ENCODE assay signal across 16 cellular contexts in genomic region chr7:104127204-104127603, GRCh38.
DNase-seq lines count a peak whose midpoint lies in the region; TF ChIP-seq lines count a peak whose summit lies in the region.
"Had no signal": no experiment of that assay in that cellular context is flagged by ENCODE, and none has a peak within 500 bp of the region (broad histone marks: within the 10 kb centered on the region; RNA-seq: fewer than 3 reads in every experiment).

No MANE protein-coding gene starts in this region.

- in situ Hi-C loops in G401 (cut with HindIII; ENCODE audit: low sequenced_read_pairs): no loop called here

- H3K4me3 ChIP-seq in Peyer's patch: no peak overlapping the region
- H3K4me3 ChIP-seq: HAP-1, SK-N-MC had no signal

- H3K4me1 ChIP-seq in Peyer's patch: no peaks in the 10 kb centered on the region
- H3K4me1 ChIP-seq: HAP-1 had no signal

- DNase-seq in G401 (ENCODE audit: low spot score): peak; percentile 43
- DNase-seq in NCI-H2171 (lab: John Stamatoyannopoulos, UW): peak; percentile 53
- peak; percentile 31 for DNase-seq in cerebellar cortex (ENCODE audit: low spot score)
- no peak for DNase-seq in Peyer's patch
- no peak for DNase-seq in activated CD4-positive, CD25-positive, alpha-beta regulatory T cell treated with anti-CD3 and anti-CD28 coated beads, Interleukin-2, amount 50 U/mL, for 72 hours
- DNase-seq in SIG-M5 treated with dmso at 0.1 percent for 504 hours (lab: John Stamatoyannopoulos, UW; ENCODE audit: unreplicated experiment): no peak
- DNase-seq: Caco-2; CD4-positive, CD25-positive, alpha-beta regulatory T cell; DMS79 treated with DMSO at 0.1 percent for 48 hours; IMR-90; Kasumi-1; MM.1S; NCI-H1105 treated with DMSO at 0.1 percent for 48 hours had no signal

- no peak for TF ChIP-seq POLR2A in Peyer's patch (IDR thresholded peaks at IDR 0.05)

- TF ChIP-seq CTCF in 22Rv1 (IDR thresholded peaks at IDR 0.05) (no peak), Peyer's patch (IDR thresholded peaks at IDR 0.05) (no peak)

- H3K9me3 ChIP-seq in Peyer's patch: no peaks in the 10 kb centered on the region
- H3K9me3 ChIP-seq: Caco-2, HAP-1 had no signal

- H3K36me3 ChIP-seq in Peyer's patch: peaks cover 0 to 32% (median 0%) of the 10 kb centered on the region in 3 donors

- no peaks in the 10 kb centered on the region for H3K27me3 ChIP-seq in Peyer's patch

- H3K27ac ChIP-seq in 22Rv1 (peak overlapping the region; percentile 54), Peyer's patch (no peak overlapping the region)
- H3K27ac ChIP-seq: SK-N-MC had no signal

Comparison
In these comparisons a context has a peak if more than half of its experiments do, and no peak if none do; other contexts are left out.
1. DNase-seq: peak in G401 (single experiment), NCI-H2171 (single experiment) and cerebellar cortex (single experiment); none in Peyer's patch (0 of 3), activated CD4-positive, CD25-positive, alpha-beta regulatory T cell treated with anti-CD3 and anti-CD28 coated beads, Interleukin-2, amount 50 U/mL, for 72 hours (single experiment) and SIG-M5 treated with dmso at 0.1 percent for 504 hours (single experiment).